Comparison of ENCODE assay signal across 6 cellular contexts in genomic region chr11:829116-829945, GRCh38. TPM values are rescaled to one million over a fixed set of nuclear protein-coding genes. Genes with fewer than 3 reads are reported as not detected.
A peak's percentile ranks its signal among the peaks of the same experiment; 100 is the strongest.
DNase-seq lines count a peak whose midpoint lies in the region; ATAC-seq and TF ChIP-seq lines count a peak whose summit lies in the region.

No MANE protein-coding gene starts in this region.

- peaks cover 0 to 38% (median 14%) of the 10 kb centered on the region in 5 donors for H3K27me3 Mint-ChIP-seq in naive thymus-derived CD8-positive, alpha-beta T cell

- H3K4me3 Mint-ChIP-seq in naive thymus-derived CD8-positive, alpha-beta T cell = peak overlapping the region in 9 of 10 donors; percentile 6 to 77 (median 64)

- no peak for ATAC-seq in naive thymus-derived CD8-positive, alpha-beta T cell
- ATAC-seq in GM21515 (IDR thresholded peaks at IDR 0.05; ENCODE audit: unreplicated experiment) (no peak), GM18861 (IDR thresholded peaks at IDR 0.05; ENCODE audit: unreplicated experiment) (no peak)

- H3K4me3 ChIP-seq in GM12864 (ENCODE audit: low read depth, low read length) = peak overlapping the region; percentile 30

- POLR2A ChIA-PET in naive thymus-derived CD8-positive, alpha-beta T cell (lab: Charles Lee) = interaction anchor here (0.7 to 12.0 kb wide), 6 partner anchors 9 to 35 kb away, joined by 3 to 127 read pairs (median 5); partner anchors contain the start of genes PNPLA2, POLR2L and TSPAN4

- H3K9me3 Mint-ChIP-seq in naive thymus-derived CD8-positive, alpha-beta T cell = no peaks in the 10 kb centered on the region

- DNase-seq in GM12864 (ENCODE audit: low read depth) = no peak
- peak; percentile 76 for DNase-seq in astrocyte of the hippocampus (ENCODE audit: low read depth, low spot score)
- DNase-seq in naive thymus-derived CD8-positive, alpha-beta T cell = no peak
- DNase-seq in NCI-H1694 treated with DMSO at 0.1 percent for 48 hours (lab: John Stamatoyannopoulos, UW) = no peak

- peak overlapping the region in 1 of 10 donors; percentile 63 for H3K27ac Mint-ChIP-seq in naive thymus-derived CD8-positive, alpha-beta T cell

- H3K36me3 Mint-ChIP-seq in naive thymus-derived CD8-positive, alpha-beta T cell = peaks cover 0 to 10% (median 8%) of the 10 kb centered on the region in 3 donors

- H3K4me1 Mint-ChIP-seq in naive thymus-derived CD8-positive, alpha-beta T cell = peaks cover 8 to 50% (median 43%) of the 10 kb centered on the region in 4 donors

- TF ChIP-seq CTCF in GM12864 (IDR thresholded peaks at IDR 0.05; ENCODE audit: low read depth, low read length, missing control alignments) = no peak

RNA-seq across cellular contexts. Expression of gene CRACR2B, which starts 1.6 kb away (rescaled TPM):
- under 1 TPM; 0.60 to 0.85 TPM for total RNA-seq in naive thymus-derived CD8-positive, alpha-beta T cell
- under 1 TPM in 1 of 3 donors, not detected in 2; 0.18 TPM for polyA plus RNA-seq in naive thymus-derived CD8-positive, alpha-beta T cell

RNA-seq across cellular contexts. Expression of gene CD151, which starts 3.4 kb away (rescaled TPM):
- total RNA-seq in naive thymus-derived CD8-positive, alpha-beta T cell = 10 to 100 TPM; 20.8 to 24.3 TPM
- polyA plus RNA-seq in naive thymus-derived CD8-positive, alpha-beta T cell = 10 to 100 TPM in 2 of 3 donors, 1 to 10 TPM in 1; 9.4 to 11.2 (median 10.2) TPM

RNA-seq across cellular contexts. Expression of gene PNPLA2, which starts 10.6 kb away (rescaled TPM):
- 100 to 1,000 TPM; 248 to 251 TPM for total RNA-seq in naive thymus-derived CD8-positive, alpha-beta T cell
- 10 to 100 TPM; 20.5 to 42.7 (median 31.5) TPM for polyA plus RNA-seq in naive thymus-derived CD8-positive, alpha-beta T cell

RNA-seq across cellular contexts. Expression of gene POLR2L, which starts 13.0 kb away (rescaled TPM):
- 10 to 100 TPM; 50.3 to 50.6 TPM for total RNA-seq in naive thymus-derived CD8-positive, alpha-beta T cell
- 100 to 1,000 TPM in 1 of 3 donors, 10 to 100 TPM in 2; 96.5 to 102 (median 99.7) TPM for polyA plus RNA-seq in naive thymus-derived CD8-positive, alpha-beta T cell

RNA-seq across cellular contexts. Expression of gene TSPAN4, which starts 13.3 kb away (rescaled TPM):
- 1 to 10 TPM; 6.0 to 8.9 TPM for total RNA-seq in naive thymus-derived CD8-positive, alpha-beta T cell
- 10 to 100 TPM in 1 of 3 donors, 1 to 10 TPM in 2; 7.2 to 12.8 (median 8.3) TPM for polyA plus RNA-seq in naive thymus-derived CD8-positive, alpha-beta T cell
